Comparison of ENCODE assay signal across 15 cellular contexts in the genomic region with DNA sequence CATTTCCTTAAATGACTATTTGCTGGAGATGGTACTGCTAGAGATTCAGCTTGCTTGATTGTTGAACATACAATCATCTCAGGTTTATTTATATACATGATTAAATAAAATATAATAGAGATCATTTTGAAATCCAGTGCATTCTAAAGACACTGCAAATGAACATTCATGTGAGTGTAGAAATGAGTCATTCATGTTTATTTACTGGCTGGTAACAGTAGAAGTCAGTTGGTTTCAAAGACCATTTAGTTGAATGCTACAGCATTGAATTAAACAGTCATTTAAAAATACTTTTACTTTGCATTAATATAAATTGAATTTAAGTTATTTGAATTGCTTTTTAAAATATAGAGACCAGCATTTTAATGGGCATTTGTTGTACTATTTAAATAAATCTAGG.
DNase-seq lines count a peak whose midpoint lies in the region; ATAC-seq and TF ChIP-seq lines count a peak whose summit lies in the region.
"Had no signal": no experiment of that assay in that cellular context is flagged by ENCODE, and none has a peak within 500 bp of the region (broad histone marks: within the 10 kb centered on the region; RNA-seq: fewer than 3 reads in every experiment).

No MANE protein-coding gene starts in this region.

- no peak overlapping the region for H3K27ac ChIP-seq in fibroblast of lung (ENCODE audit: insufficient read depth, low read length)
- H3K27ac ChIP-seq: 22Rv1, C4-2B, GM23248 had no signal

- no peaks in the 10 kb centered on the region for H3K4me1 Mint-ChIP-seq in chondrocyte (ENCODE audit: low read depth)
- H3K4me1 Mint-ChIP-seq: CD4-positive, alpha-beta memory T cell; IgD-negative memory B cell had no signal

- TF ChIP-seq CTCF in fibroblast of lung (conservative IDR thresholded peaks at IDR 0.05 in 1 of 2, IDR thresholded peaks at IDR 0.05 in 1 of 2; ENCODE audit: low read depth in 1 of 2, low read length in 2 of 2): no peak
- no peak for TF ChIP-seq CTCF in chondrocyte (IDR thresholded peaks at IDR 0.05)

- ATAC-seq in GM19023 (IDR thresholded peaks at IDR 0.05; ENCODE audit: unreplicated experiment) (no peak), HG02610 (IDR thresholded peaks at IDR 0.05; ENCODE audit: unreplicated experiment) (no peak)

- H3K27me3 Mint-ChIP-seq in chondrocyte (ENCODE audit: low read depth): no peaks in the 10 kb centered on the region
- H3K27me3 Mint-ChIP-seq: CD4-positive, alpha-beta memory T cell; IgD-negative memory B cell had no signal

- H3K4me3 Mint-ChIP-seq in chondrocyte (ENCODE audit: unreplicated experiment): no peak overlapping the region
- H3K4me3 Mint-ChIP-seq: CD4-positive, alpha-beta memory T cell; IgD-negative memory B cell had no signal

- H4K20me1 ChIP-seq in fibroblast of lung (ENCODE audit: control insufficient read depth, extremely low read depth, insufficient read depth, low read length): no peaks in the 10 kb centered on the region

- no peak overlapping the region for H2AFZ ChIP-seq in fibroblast of lung (ENCODE audit: low read length)
- H2AFZ ChIP-seq: GM23248 had no signal

- H3K36me3 Mint-ChIP-seq in chondrocyte (ENCODE audit: low read depth): no peaks in the 10 kb centered on the region
- H3K36me3 Mint-ChIP-seq: CD4-positive, alpha-beta memory T cell; IgD-negative memory B cell had no signal

- H3K79me2 ChIP-seq in fibroblast of lung (ENCODE audit: control insufficient read depth, insufficient read depth, low read length): no peaks in the 10 kb centered on the region

- H3K36me3 ChIP-seq in fibroblast of lung (ENCODE audit: control insufficient read depth, insufficient read depth, low read length): no peaks in the 10 kb centered on the region
- H3K36me3 ChIP-seq: BE2C had no signal

- no peak overlapping the region for H3K4me3 ChIP-seq in fibroblast of lung (replicated peaks in 1 of 4; ENCODE audit: control extremely low read depth in 1 of 4, insufficient read depth in 1 of 4, low read depth in 3 of 4, low read length in 4 of 4)
- H3K4me3 ChIP-seq: GM23248 had no signal

- H3K27me3 ChIP-seq in fibroblast of lung (ENCODE audit: control insufficient read depth, insufficient read depth, low read length): no peaks in the 10 kb centered on the region
- H3K27me3 ChIP-seq: BE2C had no signal

- DNase-seq in DMS153 (lab: John Stamatoyannopoulos, UW): peak; percentile 15
- no peak for DNase-seq in DMS153 treated with DMSO at 0.1 percent for 48 hours (lab: John Stamatoyannopoulos, UW; ENCODE audit: unreplicated experiment)
- peak; percentile 18 for DNase-seq in NCI-H774 (lab: John Stamatoyannopoulos, UW)
- DNase-seq in fibroblast of lung (ENCODE audit: low read depth in 2 of 2): peak; percentile 2 to 45
- no peak for DNase-seq in chondrocyte (ENCODE audit: low spot score)
- DNase-seq in NCI-H510A (lab: John Stamatoyannopoulos, UW): no peak
- DNase-seq: BE2C; CD4-positive, alpha-beta memory T cell; GM23248; H7 had no signal

- H3K4me1 ChIP-seq in fibroblast of lung (ENCODE audit: control insufficient read depth, extremely low read depth, insufficient read depth, low read length): no peaks in the 10 kb centered on the region
- H3K4me1 ChIP-seq: BE2C had no signal

- no peak overlapping the region for H3K9ac ChIP-seq in fibroblast of lung (ENCODE audit: insufficient read depth, low read length)
- H3K9ac ChIP-seq: GM23248 had no signal

- no peak overlapping the region for H3K4me2 ChIP-seq in fibroblast of lung (ENCODE audit: extremely low read depth, insufficient read depth, low read length)

- no peak overlapping the region for H3K27ac Mint-ChIP-seq in chondrocyte (ENCODE audit: unreplicated experiment)
- H3K27ac Mint-ChIP-seq: CD4-positive, alpha-beta memory T cell; IgD-negative memory B cell had no signal

- no peaks in the 10 kb centered on the region for H3K9me3 ChIP-seq in fibroblast of lung (ENCODE audit: control insufficient read depth, insufficient read depth, low read depth, low read length)
- H3K9me3 ChIP-seq: BE2C had no signal

- H3K9me3 Mint-ChIP-seq in chondrocyte (ENCODE audit: low read depth): no peaks in the 10 kb centered on the region
- H3K9me3 Mint-ChIP-seq: IgD-negative memory B cell had no signal

Comparison
In these comparisons a context has a peak if more than half of its experiments do, and no peak if none do; other contexts are left out.
1. DNase-seq: peak in DMS153 (single experiment), NCI-H774 (single experiment) and fibroblast of lung (2 of 2); none in DMS153 treated with DMSO at 0.1 percent for 48 hours (single experiment), chondrocyte (single experiment) and NCI-H510A (single experiment).